Comparison of ENCODE assay signal across 18 cellular contexts in genomic region chr4:69860007-69860406, GRCh38. TPM values are rescaled to one million over a fixed set of nuclear protein-coding genes. Genes with fewer than 3 reads are reported as not detected.
DNase-seq lines count a peak whose midpoint lies in the region; ATAC-seq and TF ChIP-seq lines count a peak whose summit lies in the region.
"Had no signal": no experiment of that assay in that cellular context is flagged by ENCODE, and none has a peak within 500 bp of the region (broad histone marks: within the 10 kb centered on the region; RNA-seq: fewer than 3 reads in every experiment).

Gene SULT1E1 (minus strand): TSS chr4:69860145. CDS start chr4:69857644, 2,501 bp downstream.

- 8 to 16% methylated on average over 1 of the region's 1 CpG for WGBS in lower leg skin, 2 donors

- no peak for TF ChIP-seq CTCF in lower leg skin (IDR thresholded peaks at IDR 0.05)

- H3K4me3 ChIP-seq in SK-N-MC: peak within 1 kb of the TSS; percentile 48
- H3K4me3 ChIP-seq in lower leg skin (ENCODE audit: low read depth, poor library complexity, severe bottlenecking): no peak within 1 kb of the TSS
- H3K4me3 ChIP-seq: lung, spleen had no signal

- peak; percentile 67 for DNase-seq in Caki2 (ENCODE audit: low read depth)
- peak; percentile 53 for DNase-seq in SK-N-MC (ENCODE audit: low read depth, low spot score)
- DNase-seq in epithelial cell of prostate (ENCODE audit: low read depth, low spot score): peak; percentile 79
- DNase-seq in lower leg skin (ENCODE audit: low spot score in 2 of 2): no peak
- DNase-seq in GOT3 (lab: John Stamatoyannopoulos, UW): no peak
- no peak for DNase-seq in AML-193 (lab: John Stamatoyannopoulos, UW)
- DNase-seq: ACHN; activated CD8-positive, alpha-beta T cell treated with anti-CD3 and anti-CD28 coated beads for 36 hours; GDM1; Karpas-422; NCI-H1694 treated with DMSO at 0.1 percent for 48 hours; Right ventricle myocardium superior; spleen had no signal

- no peak for ATAC-seq in GM18498 (IDR thresholded peaks at IDR 0.05; ENCODE audit: unreplicated experiment)
- ATAC-seq in GM21515 (IDR thresholded peaks at IDR 0.05; ENCODE audit: unreplicated experiment): no peak
- ATAC-seq: activated CD8-positive, alpha-beta T cell treated with anti-CD3 and anti-CD28 coated beads for 36 hours; activated T-helper 17 cell treated with anti-CD3 and anti-CD28 coated beads, Interleukin-2, amount 50 U/mL, for 72 hours had no signal

- no peaks in the 10 kb centered on the region for H3K36me3 ChIP-seq in SK-N-MC (ENCODE audit: insufficient read depth, low read length)
- H3K36me3 ChIP-seq: spleen had no signal

- H3K9me3 ChIP-seq in SK-N-MC (ENCODE audit: low read depth, low read length): no peaks in the 10 kb centered on the region
- H3K9me3 ChIP-seq: spleen had no signal

- H3K9ac ChIP-seq in SK-N-MC (ENCODE audit: insufficient read length): no peak within 1 kb of the TSS

- H3K27ac ChIP-seq in SK-N-MC (no peak within 1 kb of the TSS), epithelial cell of prostate (peak within 1 kb of the TSS; percentile 78)
- H3K27ac ChIP-seq: spleen had no signal

- intact Hi-C loops in lower leg skin (cut with DNase I; ENCODE audit: low total_unique reads): no loop called here

- no peak for TF ChIP-seq POLR2A in lower leg skin (IDR thresholded peaks at IDR 0.05)

- in situ Hi-C loops in Caki2 (cut with HindIII; ENCODE audit: low pct_unique_long_range_greater_than_20kb, low sequenced_read_pairs): no loop called here

RNA-seq across cellular contexts. Expression of gene SULT1E1, which starts in this region (rescaled TPM):
- total RNA-seq in Caki2 (2014; rRNA removed; shearing (Covaris generic); ENCODE audit: low replicate concordance): not detected in 2 replicates
- total RNA-seq in lower leg skin: 10 to 100 TPM; 15.7 to 45.2 (median 34.3) TPM
- total RNA-seq: activated CD8-positive, alpha-beta T cell treated with anti-CD3 and anti-CD28 coated beads for 36 hours; activated T-helper 17 cell treated with anti-CD3 and anti-CD28 coated beads, Interleukin-2, amount 50 U/mL, for 72 hours; neural crest cell; Right ventricle myocardium superior; spleen had no signal

Comparison
In these comparisons a context has a peak if more than half of its experiments do, and no peak if none do; other contexts are left out.
1. RNA of gene SULT1E1 (total RNA-seq): 15.7 to 45.2 TPM in lower leg skin; not detected in Caki2; every median in the first group is over 10 times any median in the second.
2. Peak in DNase-seq in Caki2; RNA of the gene not detected or under 1 TPM.
3. DNase-seq: peak in SK-N-MC (single experiment) and epithelial cell of prostate (single experiment); none in lower leg skin (0 of 2), GOT3 (single experiment) and AML-193 (0 of 2).